In genomic region chr6:6525948-6526347, GRCh38 we compare ENCODE assay signal across 7 cellular contexts.
"Had no signal": no experiment of that assay in that cellular context is flagged by ENCODE, and none has a peak within 500 bp of the region (broad histone marks: within the 10 kb centered on the region; RNA-seq: fewer than 3 reads in every experiment).

No MANE protein-coding gene starts in this region.

- DNase-seq: H9, HCEC 1CT had no signal

- H3K4me2 ChIP-seq: GM23338 had no signal

- FAIRE-seq: H1, H54, HTR-8/SVneo had no signal

- H3K4me3 Mint-ChIP-seq: GM23338, H9, IgD-negative memory B cell had no signal

- H3K4me3 ChIP-seq: GM23338 had no signal

- H3K27ac Mint-ChIP-seq: GM23338, H9 had no signal

- H3K4me1 Mint-ChIP-seq: IgD-negative memory B cell had no signal

- H2AFZ ChIP-seq: GM23338 had no signal

- ATAC-seq: GM23338 had no signal
